In the genomic region with DNA sequence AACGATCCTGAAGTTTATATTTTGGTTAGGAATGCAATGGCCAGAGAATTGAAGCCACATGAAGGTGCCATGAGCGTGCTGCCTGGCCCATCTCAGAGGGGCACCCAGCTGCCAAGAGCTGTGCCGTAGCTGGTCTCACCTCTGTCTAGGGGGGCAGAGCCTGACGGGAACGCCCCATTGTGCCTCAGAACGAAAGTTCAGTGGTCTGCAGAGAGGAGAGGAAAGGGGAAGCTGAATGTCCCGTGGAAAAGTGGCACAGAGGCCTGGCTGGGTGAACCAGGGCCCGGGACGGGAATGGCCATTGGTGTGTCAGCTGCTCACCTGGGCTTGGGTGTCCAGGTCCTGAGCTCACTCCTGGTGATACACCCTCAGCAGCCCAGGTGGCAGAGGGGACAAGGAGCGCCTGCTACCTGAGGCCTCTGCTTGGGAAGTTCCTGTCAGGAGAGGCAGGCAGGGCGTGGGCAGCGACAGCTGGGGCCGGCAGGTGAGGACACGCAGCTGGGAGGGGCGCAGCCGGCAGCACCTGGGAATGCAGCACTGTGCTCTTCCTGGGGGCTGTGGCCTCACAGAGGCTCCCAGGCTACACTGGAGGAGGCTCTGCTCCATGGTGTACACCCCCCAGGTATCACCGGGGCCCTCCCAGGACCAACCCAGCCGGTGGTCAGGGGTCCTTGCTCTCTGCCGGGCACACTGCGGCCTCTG, we compare ENCODE assay signal across 16 cellular contexts.
DNase-seq lines count a peak whose midpoint lies in the region; ATAC-seq and TF ChIP-seq lines count a peak whose summit lies in the region.
"Had no signal": no experiment of that assay in that cellular context is flagged by ENCODE, and none has a peak within 500 bp of the region (broad histone marks: within the 10 kb centered on the region; RNA-seq: fewer than 3 reads in every experiment).

No MANE protein-coding gene starts in this region.

- H3K27me3 Mint-ChIP-seq in natural killer cell (ENCODE audit: low read depth in 2 of 2): peaks cover 0 to 7% of the 10 kb centered on the region in 2 donors

- no peaks in the 10 kb centered on the region for H3K36me3 Mint-ChIP-seq in natural killer cell

- no peaks in the 10 kb centered on the region for H3K9me3 ChIP-seq in BLaER1 treated with 17β-estradiol and CSF1 and Interleukin-3, amounts not matched to agents 10 nM and 100 nM (replicated peaks in 1 of 11)
- no peaks in the 10 kb centered on the region for H3K9me3 ChIP-seq in upper lobe of right lung
- H3K9me3 ChIP-seq: adrenal gland, psoas muscle had no signal

- H3K36me3 ChIP-seq in BLaER1 treated with 17β-estradiol and CSF1 and Interleukin-3, amounts not matched to agents 10 nM and 100 nM: no peaks in the 10 kb centered on the region
- H3K36me3 ChIP-seq in upper lobe of right lung: no peaks in the 10 kb centered on the region
- H3K36me3 ChIP-seq: adrenal gland had no signal

- H3K9me3 Mint-ChIP-seq in natural killer cell: no peaks in the 10 kb centered on the region
- H3K9me3 Mint-ChIP-seq: dendritic cell treated with granulocyte-macrophage colony-stimulating factor and Interleukin-4, amounts not matched to agents 40 ng/mL and 50 ng/mL, for 4 days had no signal

- peaks cover 0 to 9% (median 0%) of the 10 kb centered on the region in 11 experiments; a peak in 2 of 22 replicates for H3K27me3 ChIP-seq in BLaER1 treated with 17β-estradiol and CSF1 and Interleukin-3, amounts not matched to agents 10 nM and 100 nM
- no peaks in the 10 kb centered on the region for H3K27me3 ChIP-seq in upper lobe of right lung
- H3K27me3 ChIP-seq: adrenal gland had no signal

- no peak overlapping the region for H3K4me3 ChIP-seq in BLaER1 treated with 17β-estradiol and CSF1 and Interleukin-3, amounts not matched to agents 10 nM and 100 nM
- no peak overlapping the region for H3K4me3 ChIP-seq in upper lobe of right lung
- H3K4me3 ChIP-seq: adrenal gland, psoas muscle had no signal

- peak; percentile 73 for ATAC-seq in GM18907 (IDR thresholded peaks at IDR 0.05; ENCODE audit: unreplicated experiment)
- no peak for ATAC-seq in upper lobe of right lung
- no peak for ATAC-seq in HG02938 (IDR thresholded peaks at IDR 0.05; ENCODE audit: unreplicated experiment)
- no peak for ATAC-seq in natural killer cell
- ATAC-seq: psoas muscle had no signal

- H3K4me1 Mint-ChIP-seq in natural killer cell: peaks cover 11 to 24% of the 10 kb centered on the region in 2 donors

- H3K4me2 ChIP-seq in BLaER1 treated with 17β-estradiol and CSF1 and Interleukin-3, amounts not matched to agents 10 nM and 100 nM: peak overlapping the region; percentile 40 to 75 (median 63)

- DNase-seq in NCI-H146 (lab: John Stamatoyannopoulos, UW): peak; percentile 73
- peak; percentile 46 for DNase-seq in epithelial cell of prostate (ENCODE audit: low read depth, low spot score)
- no peak for DNase-seq in upper lobe of right lung
- DNase-seq in natural killer cell: no peak
- DNase-seq in putamen (ENCODE audit: low spot score): no peak
- DNase-seq: adrenal gland; DND-41; Karpas-422; NCI-H226; psoas muscle; Right ventricle myocardium superior; stimulated activated CD4-positive, alpha-beta T cell treated with anti-CD3 and anti-CD28 coated beads, Interleukin-2, amount 100 ng/mL, for 24 hours had no signal

- no peak overlapping the region for H3K27ac Mint-ChIP-seq in natural killer cell
- H3K27ac Mint-ChIP-seq: dendritic cell treated with granulocyte-macrophage colony-stimulating factor and Interleukin-4, amounts not matched to agents 40 ng/mL and 50 ng/mL, for 4 days had no signal

- peak overlapping the region in 2 of 11 experiments; percentile 28 to 53; a peak in 2 of 22 replicates for H3K27ac ChIP-seq in BLaER1 treated with 17β-estradiol and CSF1 and Interleukin-3, amounts not matched to agents 10 nM and 100 nM
- H3K27ac ChIP-seq in epithelial cell of prostate: peak overlapping the region; percentile 80
- no peak overlapping the region for H3K27ac ChIP-seq in upper lobe of right lung
- H3K27ac ChIP-seq: adrenal gland, psoas muscle had no signal

- no peak overlapping the region for H3K4me3 Mint-ChIP-seq in natural killer cell
- H3K4me3 Mint-ChIP-seq: dendritic cell treated with granulocyte-macrophage colony-stimulating factor and Interleukin-4, amounts not matched to agents 40 ng/mL and 50 ng/mL, for 4 days had no signal

- intact Hi-C loops in upper lobe of right lung (cut with DNase I): no loop called here
- intact Hi-C loops in natural killer cell (cut with micrococcal nuclease): no loop called here

- TF ChIP-seq CTCF in upper lobe of right lung (IDR thresholded peaks at IDR 0.05) (no peak), natural killer cell (IDR thresholded peaks at IDR 0.05) (no peak)

- H4K20me1 ChIP-seq in BLaER1 treated with 17β-estradiol and CSF1 and Interleukin-3, amounts not matched to agents 10 nM and 100 nM: peaks cover 0 to 13% (median 0%) of the 10 kb centered on the region in 11 experiments; a peak in 4 of 22 replicates

- no peak overlapping the region for H3K9ac ChIP-seq in BLaER1 treated with 17β-estradiol and CSF1 and Interleukin-3, amounts not matched to agents 10 nM and 100 nM

- peaks cover 28 to 59% (median 52%) of the 10 kb centered on the region in 10 experiments for H3K4me1 ChIP-seq in BLaER1 treated with 17β-estradiol and CSF1 and Interleukin-3, amounts not matched to agents 10 nM and 100 nM
- no peaks in the 10 kb centered on the region for H3K4me1 ChIP-seq in upper lobe of right lung
- H3K4me1 ChIP-seq: adrenal gland, psoas muscle had no signal

Comparison
In these comparisons a context has a peak if more than half of its experiments do, and no peak if none do; other contexts are left out.
1. DNase-seq: peak in NCI-H146 (single experiment) and epithelial cell of prostate (single experiment); none in upper lobe of right lung (single experiment), natural killer cell (single experiment) and putamen (single experiment).